ENCODE assay signal across 8 cellular contexts in the genomic region with DNA sequence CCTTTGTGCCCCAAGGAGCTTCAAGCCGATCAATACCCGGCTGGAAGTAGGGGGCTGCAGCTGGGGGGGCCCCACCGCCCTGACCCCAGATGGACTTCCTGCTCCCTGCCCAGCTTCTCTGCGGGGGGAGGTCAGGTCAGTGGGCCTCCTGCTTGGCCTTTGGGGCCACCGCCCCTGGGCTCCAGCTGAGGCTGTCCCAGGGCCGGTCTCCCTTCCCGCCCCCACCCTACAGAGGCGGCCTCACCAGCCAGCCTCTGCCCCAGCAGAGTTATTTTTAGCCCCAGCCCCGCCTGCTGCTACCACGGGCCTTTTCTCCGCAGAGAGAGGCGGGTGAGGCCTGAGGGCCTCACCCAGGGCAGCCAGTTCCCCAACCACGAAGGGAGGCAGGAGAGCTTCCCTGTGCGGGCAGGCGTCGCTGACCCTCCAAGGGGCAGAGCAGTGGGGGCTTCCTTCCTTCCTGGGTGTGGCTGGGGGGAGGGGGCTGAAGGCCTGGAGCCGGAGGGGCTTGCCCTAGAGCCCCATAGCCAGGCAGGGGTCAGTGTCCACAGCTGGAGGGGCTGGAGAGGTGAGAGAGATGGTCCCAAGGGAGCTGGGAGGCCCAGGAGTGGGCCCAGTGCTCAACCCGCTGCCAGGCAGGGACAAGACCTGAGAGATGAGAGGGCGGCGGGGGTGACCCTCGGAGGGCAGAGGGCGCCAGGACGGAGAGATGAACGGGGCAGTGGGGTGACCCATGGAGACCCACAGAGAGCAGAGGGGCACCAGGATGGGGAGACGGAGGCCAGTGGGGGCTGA. TPM values are rescaled to one million over a fixed set of nuclear protein-coding genes. Genes with fewer than 3 reads are reported as not detected.
DNase-seq lines count a peak whose midpoint lies in the region; ATAC-seq, FAIRE-seq and TF ChIP-seq lines count a peak whose summit lies in the region.

No MANE protein-coding gene starts in this region.

- no peak for FAIRE-seq in frontal cortex (lab: Jason Lieb, UNC)

- peak overlapping the region; percentile 31 for H3K4me3 ChIP-seq in parathyroid adenoma (ENCODE audit: low read depth, low read length)

- H3K4me2 ChIP-seq in parathyroid adenoma (ENCODE audit: low read length): peak overlapping the region; percentile 49

- DNase-seq in HuH-7.5 (ENCODE audit: low spot score) (peak; percentile 90), UCSD-AML1 (lab: John Stamatoyannopoulos, UW; ENCODE audit: unreplicated experiment) (peak; percentile 83), frontal cortex (ENCODE audit: low spot score in 2 of 2) (peak; percentile 61 to 74), NCI-H2171 (lab: John Stamatoyannopoulos, UW) (no peak)

- H3K27ac ChIP-seq in 22Rv1 (peak overlapping the region; percentile 78), parathyroid adenoma (peak overlapping the region; percentile 99)

- peaks cover 49% of the 10 kb centered on the region for H3K4me1 ChIP-seq in parathyroid adenoma

- no peaks in the 10 kb centered on the region for H3K9me3 ChIP-seq in parathyroid adenoma (ENCODE audit: control insufficient read depth, low read length)

- TF ChIP-seq CTCF in 22Rv1 (IDR thresholded peaks at IDR 0.05) (no peak), parathyroid adenoma (IDR thresholded peaks at IDR 0.05) (no peak)

- H3K79me2 ChIP-seq in parathyroid adenoma: peaks cover 34% of the 10 kb centered on the region

- ATAC-seq in GM18511 (IDR thresholded peaks at IDR 0.05; ENCODE audit: unreplicated experiment) (peak; percentile 51), HG02623 (IDR thresholded peaks at IDR 0.05; ENCODE audit: unreplicated experiment) (no peak)

- H3K9ac ChIP-seq in parathyroid adenoma: peak overlapping the region; percentile 85

- H3K27me3 ChIP-seq in parathyroid adenoma (ENCODE audit: control insufficient read depth, insufficient read depth, low read length): no peaks in the 10 kb centered on the region

- no peaks in the 10 kb centered on the region for H3K36me3 ChIP-seq in parathyroid adenoma (ENCODE audit: control insufficient read depth, insufficient read depth, low read length)

- peak overlapping the region; percentile 71 for H2AFZ ChIP-seq in parathyroid adenoma

RNA-seq across cellular contexts. Expression of a gene that starts 24.6 kb away (rescaled TPM):
- total RNA-seq in frontal cortex: 9.4 TPM
